ENCODE assay signal across 15 cellular contexts in genomic region chr9:127095416-127095815, GRCh38. TPM values are rescaled to one million over a fixed set of nuclear protein-coding genes. Genes with fewer than 3 reads are reported as not detected.
"Had no signal": no experiment of that assay in that cellular context is flagged by ENCODE, and none has a peak within 500 bp of the region (broad histone marks: within the 10 kb centered on the region; RNA-seq: fewer than 3 reads in every experiment).

No MANE protein-coding gene starts in this region.

- H3K27me3 ChIP-seq: ovary, stomach, tibial artery had no signal

- H3K27me3 Mint-ChIP-seq: activated CD4-positive, alpha-beta memory T cell treated with anti-CD3 and anti-CD28 coated beads for 36 hours; effector memory CD8-positive, alpha-beta T cell; memory B cell had no signal

- DNase-seq: activated CD4-positive, alpha-beta memory T cell treated with anti-CD3 and anti-CD28 coated beads for 36 hours; activated CD8-positive, alpha-beta memory T cell treated with anti-CD3 and anti-CD28 coated beads, Interleukin-2, amount 50 U/mL, for 4 hours; central memory CD4-positive, alpha-beta T cell; effector memory CD8-positive, alpha-beta T cell; hippocampal formation; stimulated activated CD4-positive, alpha-beta T cell treated with anti-CD3 and anti-CD28 coated beads, Interleukin-15, amount 100 ng/mL, for 24 hours; stimulated activated CD4-positive, alpha-beta T cell treated with anti-CD3 and anti-CD28 coated beads, Interleukin-4, amount 100 ng/mL, for 24 hours; stomach; SW 1271; T-helper 9 cell had no signal

- H3K9me3 ChIP-seq: ovary, stomach, tibial artery had no signal

- H3K4me3 Mint-ChIP-seq: activated CD4-positive, alpha-beta memory T cell treated with anti-CD3 and anti-CD28 coated beads for 36 hours; effector memory CD8-positive, alpha-beta T cell; memory B cell; neural crest cell had no signal

- ATAC-seq: effector memory CD8-positive, alpha-beta T cell; left lobe of liver had no signal

- H3K4me3 ChIP-seq: ovary, stomach, tibial artery had no signal

- H3K36me3 Mint-ChIP-seq: activated CD4-positive, alpha-beta memory T cell treated with anti-CD3 and anti-CD28 coated beads for 36 hours had no signal

- H3K9me3 Mint-ChIP-seq: activated CD4-positive, alpha-beta memory T cell treated with anti-CD3 and anti-CD28 coated beads for 36 hours; effector memory CD8-positive, alpha-beta T cell; memory B cell; neural crest cell had no signal

- H3K27ac ChIP-seq: ovary, tibial artery had no signal

- H3K27ac Mint-ChIP-seq: activated CD4-positive, alpha-beta memory T cell treated with anti-CD3 and anti-CD28 coated beads for 36 hours; effector memory CD8-positive, alpha-beta T cell; memory B cell had no signal

- H3K36me3 ChIP-seq: ovary had no signal

RNA-seq across cellular contexts. Expression of gene ANGPTL2, which starts 27.0 kb away (rescaled TPM):
- total RNA-seq: activated CD4-positive, alpha-beta memory T cell treated with anti-CD3 and anti-CD28 coated beads for 36 hours had no signal
